Comparison of ENCODE assay signal across 9 cellular contexts in the genomic region with DNA sequence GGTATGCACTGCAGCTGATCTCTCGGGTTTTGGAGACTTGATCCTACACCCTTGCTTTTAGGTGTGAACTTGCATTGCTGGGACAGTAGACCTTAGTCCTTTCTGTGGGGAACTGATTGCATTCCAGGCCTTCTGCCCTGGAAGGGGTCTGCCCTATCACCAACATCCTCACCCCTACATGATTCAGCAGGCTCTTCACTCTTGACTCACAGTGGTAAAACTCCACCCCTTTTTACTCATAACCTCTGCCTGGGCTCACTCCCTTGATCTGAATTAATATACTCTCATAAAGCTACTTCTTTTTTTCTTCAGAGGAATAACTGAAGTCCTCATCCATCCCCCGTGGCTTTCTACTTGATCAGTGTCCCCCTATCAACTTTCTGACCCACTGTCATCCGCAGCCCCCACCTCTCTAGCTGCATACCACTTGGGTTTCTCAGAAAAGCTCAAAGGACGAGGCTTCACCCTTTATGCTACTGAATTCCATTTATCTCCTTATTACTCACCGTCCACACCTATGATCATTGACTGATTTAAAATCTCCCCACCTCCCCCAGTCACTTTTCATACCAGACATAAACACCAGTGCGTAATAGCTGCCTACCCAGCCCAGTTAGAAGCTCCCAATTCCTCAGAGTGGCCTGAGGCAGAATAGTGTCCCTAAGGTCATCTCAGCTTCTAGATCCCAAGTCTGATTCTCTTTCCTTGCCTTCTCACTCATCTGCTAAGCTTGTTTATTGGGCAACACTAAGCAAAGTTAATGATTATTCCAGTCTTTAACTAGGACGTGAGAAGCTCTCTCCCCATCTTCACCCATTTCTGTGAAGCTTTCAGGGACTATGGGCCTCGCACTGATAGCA. TPM values are rescaled to one million over a fixed set of nuclear protein-coding genes. Genes with fewer than 3 reads are reported as not detected.
DNase-seq lines count a peak whose midpoint lies in the region; ATAC-seq, FAIRE-seq and TF ChIP-seq lines count a peak whose summit lies in the region.
"Had no signal": no experiment of that assay in that cellular context is flagged by ENCODE, and none has a peak within 500 bp of the region (broad histone marks: within the 10 kb centered on the region; RNA-seq: fewer than 3 reads in every experiment).

No MANE protein-coding gene starts in this region.

- in situ Hi-C loops in HepG2 (cut with HindIII; ENCODE audit: extremely low pct_ligation_motif_present, low pct_unique_long_range_greater_than_20kb): no loop called here

- no peak for TF ChIP-seq RAD21 in HepG2 (CRISPR knock-in tag; IDR thresholded peaks at IDR 0.05)

- ATAC-seq in right lobe of liver (peak; percentile 61 to 87 (median 82)), HepG2 (no peak; the same call in 2 of the 3 replicates), HG03025 (IDR thresholded peaks at IDR 0.05; ENCODE audit: low FRiP score, unreplicated experiment) (no peak), upper lobe of left lung (ENCODE audit: low FRiP score in 2 of 2) (no peak)

- H3K9me3 Mint-ChIP-seq in type B pancreatic cell: peaks cover 12% of the 10 kb centered on the region
- H3K9me3 Mint-ChIP-seq: nephron progenitor cell had no signal

- TF ChIP-seq POLR2A in right lobe of liver (IDR thresholded peaks at IDR 0.05) (no peak), HepG2 (IDR thresholded peaks at IDR 0.05; ENCODE audit: insufficient read depth in 1 of 2, low read depth in 2 of 2, low read length in 2 of 2) (no peak), upper lobe of left lung (IDR thresholded peaks at IDR 0.05) (no peak)

- H3K9me3 ChIP-seq in right lobe of liver (no peaks in the 10 kb centered on the region), HepG2 (ENCODE audit: low read length) (no peaks in the 10 kb centered on the region), upper lobe of left lung (no peaks in the 10 kb centered on the region)

- H3K4me3 ChIP-seq in right lobe of liver (no peak overlapping the region), HepG2 (replicated peaks in 1 of 3; ENCODE audit: insufficient read depth in 1 of 3, low read depth in 2 of 3, low read length in 3 of 3) (no peak overlapping the region), fibroblast of mammary gland (ENCODE audit: control insufficient read depth, low read depth, low read length) (no peak overlapping the region), upper lobe of left lung (no peak overlapping the region)

- POLR2A ChIA-PET in HepG2 (lab: Yijun Ruan, JAX): no interaction called here

- no peak for FAIRE-seq in HepG2 (lab: Jason Lieb, UNC)

- H3K4me2 ChIP-seq in HepG2 (ENCODE audit: low read depth, low read length): no peak overlapping the region

- no TSS peak for BruUV-seq in HepG2 (replicated peaks; lab: Mats Ljungman, UMichigan)

- H3K4me3 Mint-ChIP-seq in type B pancreatic cell: no peak overlapping the region
- H3K4me3 Mint-ChIP-seq: nephron progenitor cell had no signal

- DNase-seq in right lobe of liver: no peak
- DNase-seq in HepG2 (ENCODE audit: low spot score): no peak
- DNase-seq in SW 1271 (lab: John Stamatoyannopoulos, UW): peak; percentile 3 to 8
- DNase-seq in fibroblast of mammary gland (ENCODE audit: low read depth): peak; percentile 78
- no peak for DNase-seq in type B pancreatic cell (ENCODE audit: extremely low spot score, unreplicated experiment)
- DNase-seq in mucosa of gallbladder (ENCODE audit: low spot score): no peak
- DNase-seq in upper lobe of left lung: no peak
- DNase-seq: nephron progenitor cell had no signal

- H3K4me1 Mint-ChIP-seq in type B pancreatic cell (ENCODE audit: unreplicated experiment): peaks cover 12% of the 10 kb centered on the region

- peak overlapping the region in 1 of 3 donors; percentile 31 for H3K27ac ChIP-seq in right lobe of liver
- H3K27ac ChIP-seq in HepG2 (ENCODE audit: extremely low read length, insufficient read depth, low read length): no peak overlapping the region
- H3K27ac ChIP-seq in upper lobe of left lung: no peak overlapping the region

- no peak overlapping the region for H2AFZ ChIP-seq in HepG2 (ENCODE audit: low read length)

- WGBS in right lobe of liver (ENCODE audit: insufficient coverage, low coverage, low lambda C conversion rate, missing lambda C conversion rate): 66% methylated on average over 8 of the region's 8 CpGs
- WGBS in HepG2 (ENCODE audit: low lambda C conversion rate): 1% methylated on average over 8 of the region's 8 CpGs
- 82 to 94% methylated on average over 8 of the region's 8 CpGs for WGBS in upper lobe of left lung, 2 donors

- H3K36me3 Mint-ChIP-seq in type B pancreatic cell: no peaks in the 10 kb centered on the region

- CTCF ChIA-PET in HepG2 (lab: Yijun Ruan, JAX; ENCODE audit: low intra/inter-chr PET ratio, low total read pairs): no interaction called here

- no peaks in the 10 kb centered on the region for H3K27me3 Mint-ChIP-seq in type B pancreatic cell

- TF ChIP-seq EP300 in HepG2 (IDR thresholded peaks at IDR 0.05; ENCODE audit: low read depth in 2 of 2, low read length in 2 of 2) (no peak), HepG2 (CRISPR knock-in tag; IDR thresholded peaks at IDR 0.05; ENCODE audit: borderline replicate concordance) (no peak), upper lobe of left lung (IDR thresholded peaks at IDR 0.05) (no peak)

- H3K9ac ChIP-seq in HepG2 (ENCODE audit: insufficient read depth, low read depth, low read length): no peak overlapping the region

- H3K4me1 ChIP-seq in right lobe of liver (peaks cover 0 to 3% (median 0%) of the 10 kb centered on the region in 4 donors), HepG2 (ENCODE audit: insufficient read depth, low read length) (no peaks in the 10 kb centered on the region), upper lobe of left lung (no peaks in the 10 kb centered on the region)

- peak overlapping the region; percentile 82 for H3K27ac Mint-ChIP-seq in type B pancreatic cell
- H3K27ac Mint-ChIP-seq: nephron progenitor cell had no signal

- H3K27me3 ChIP-seq in right lobe of liver (no peaks in the 10 kb centered on the region), HepG2 (ENCODE audit: control insufficient read depth in 1 of 2, insufficient read depth in 2 of 2, low read length in 2 of 2) (no peaks in the 10 kb centered on the region), upper lobe of left lung (no peaks in the 10 kb centered on the region)

- intact Hi-C loops in right lobe of liver (cut with DNase I): no loop called here
- intact Hi-C loops in HepG2 (cut with micrococcal nuclease; ENCODE audit: unreplicated experiment): no loop called here

- H3K79me2 ChIP-seq in HepG2 (ENCODE audit: insufficient read depth, low read length): no peaks in the 10 kb centered on the region

- no peak for TF ChIP-seq CTCF in right lobe of liver (IDR thresholded peaks at IDR 0.05)
- TF ChIP-seq CTCF in HepG2 (CRISPR knock-in tag; IDR thresholded peaks at IDR 0.05): no peak
- no peak for TF ChIP-seq CTCF in fibroblast of mammary gland (conservative IDR thresholded peaks at IDR 0.05; ENCODE audit: control insufficient read depth, insufficient read depth, low read depth, low read length)
- TF ChIP-seq CTCF in type B pancreatic cell (conservative IDR thresholded peaks at IDR 0.05): no peak
- TF ChIP-seq CTCF in upper lobe of left lung (IDR thresholded peaks at IDR 0.05): no peak

- no peaks in the 10 kb centered on the region for H4K20me1 ChIP-seq in HepG2 (ENCODE audit: insufficient read depth, low read length)

- H3K36me3 ChIP-seq in right lobe of liver (no peaks in the 10 kb centered on the region), HepG2 (replicated peaks in 1 of 2; ENCODE audit: control insufficient read depth in 1 of 2, insufficient read depth in 2 of 2, low read length in 2 of 2) (no peaks in the 10 kb centered on the region), upper lobe of left lung (no peaks in the 10 kb centered on the region)

RNA-seq across cellular contexts. Expression of a gene that starts 6.9 kb away (rescaled TPM):
- 10 to 100 TPM in 3 of 6 experiments, 1 to 10 TPM in 3; 6.6 to 16.6 (median 10.4) TPM for total RNA-seq in right lobe of liver
- total RNA-seq in HepG2 (2016; rRNA removed; fragmentation: Illumina TruSeq; extraction: Trizol): 0.22 and 0.24 TPM in 2 replicates
- total RNA-seq in HepG2 (2016; cell fraction: cytosol; rRNA removed; fragmentation: Illumina TruSeq; extraction: Trizol; ENCODE audit: low read depth): 0.10 and 0.18 TPM in 2 replicates
- total RNA-seq in HepG2 (2016; cell fraction: insoluble cytoplasmic fraction; rRNA removed; fragmentation: Illumina TruSeq; extraction: Trizol): 0.15 and 0.36 TPM in 2 replicates
- 0.03 and 0.12 TPM in 2 replicates for total RNA-seq in HepG2 (2016; cell fraction: membrane; rRNA removed; fragmentation: Illumina TruSeq; extraction: Trizol)
- 0.53 and 1.1 TPM in 2 replicates for total RNA-seq in HepG2 (2016; cell fraction: nucleus; rRNA removed; fragmentation: Illumina TruSeq; extraction: Trizol)
- 0.26 and 0.34 TPM in 2 replicates for polyA plus RNA-seq in HepG2 (2011; rRNA removed)
- 0.11 and 0.36 TPM in 2 replicates for polyA plus RNA-seq in HepG2 (2011; cell fraction: cytosol; rRNA removed)
- 0.31 and 0.45 TPM in 2 replicates for polyA plus RNA-seq in HepG2 (2011; cell fraction: nucleus; rRNA removed)
- 0.12 and 0.53 TPM in 2 replicates for polyA plus RNA-seq in HepG2 (2012)
- 0.29 TPM in 1 of 2 replicates, not detected in the other for polyA plus RNA-seq in HepG2 (2016; cell fraction: cytosol; fragmentation: Illumina TruSeq; extraction: Trizol; ENCODE audit: low read depth)
- 0.27 and 0.58 TPM in 2 replicates for polyA plus RNA-seq in HepG2 (2016; cell fraction: insoluble cytoplasmic fraction; fragmentation: Illumina TruSeq; extraction: Trizol; ENCODE audit: low read depth)
- polyA plus RNA-seq in HepG2 (2016; cell fraction: membrane; fragmentation: Illumina TruSeq; extraction: Trizol; ENCODE audit: low read depth): 0.41 TPM in 1 of 2 replicates, not detected in the other
- polyA plus RNA-seq in HepG2 (2016; cell fraction: nucleus; fragmentation: Illumina TruSeq; extraction: Trizol; ENCODE audit: insufficient read depth, low read depth): 0.78 and 0.79 TPM in 2 replicates
- polyA minus RNA-seq in HepG2 (2011; rRNA and poly(A)+ RNA removed; ENCODE audit: low replicate concordance): 0.18 and 11.9 TPM in 2 replicates
- 0.20 TPM in 1 of 2 replicates, not detected in the other for polyA minus RNA-seq in HepG2 (2011; cell fraction: cytosol; rRNA and poly(A)+ RNA removed)
- 0.77 and 0.99 TPM in 2 replicates for polyA minus RNA-seq in HepG2 (2011; cell fraction: nucleus; rRNA and poly(A)+ RNA removed)
- 5.3 and 12.1 TPM in 2 replicates for total RNA-seq in type B pancreatic cell (ENCODE audit: low replicate concordance)
- total RNA-seq in mucosa of gallbladder: 16.2 TPM
- 10 to 100 TPM; 19.0 to 58.7 (median 30.8) TPM for total RNA-seq in upper lobe of left lung

RNA-seq across cellular contexts. Expression of a gene that starts 9.7 kb away (rescaled TPM):
- total RNA-seq in right lobe of liver (10 to 100 TPM in 5 of 6 experiments, 1 to 10 TPM in 1; 7.7 to 81.6 (median 24.8) TPM), HepG2 (2016; rRNA removed; fragmentation: Illumina TruSeq; extraction: Trizol) (1.5 and 4.8 TPM in 2 replicates), type B pancreatic cell (ENCODE audit: low replicate concordance) (38.3 and 93.5 TPM in 2 replicates), mucosa of gallbladder (250 TPM), upper lobe of left lung (100 to 1,000 TPM in 4 of 6 donors, 10 to 100 TPM in 2; 63.9 to 175 (median 134) TPM)
- 2.7 and 2.8 TPM in 2 replicates for total RNA-seq in HepG2 (2016; cell fraction: cytosol; rRNA removed; fragmentation: Illumina TruSeq; extraction: Trizol; ENCODE audit: low read depth)
- total RNA-seq in HepG2 (2016; cell fraction: insoluble cytoplasmic fraction; rRNA removed; fragmentation: Illumina TruSeq; extraction: Trizol): 1.7 and 3.4 TPM in 2 replicates
- 2.3 and 3.5 TPM in 2 replicates for total RNA-seq in HepG2 (2016; cell fraction: membrane; rRNA removed; fragmentation: Illumina TruSeq; extraction: Trizol)
- 2.8 and 3.1 TPM in 2 replicates for total RNA-seq in HepG2 (2016; cell fraction: nucleus; rRNA removed; fragmentation: Illumina TruSeq; extraction: Trizol)
- 0.50 and 0.59 TPM in 2 replicates for polyA plus RNA-seq in HepG2 (2011; rRNA removed)
- 0.25 and 0.54 TPM in 2 replicates for polyA plus RNA-seq in HepG2 (2011; cell fraction: cytosol; rRNA removed)
- polyA plus RNA-seq in HepG2 (2011; cell fraction: nucleus; rRNA removed): 0.80 and 1.2 TPM in 2 replicates
- polyA plus RNA-seq in HepG2 (2012): 0.48 and 2.4 TPM in 2 replicates
- 0.29 and 0.44 TPM in 2 replicates for polyA plus RNA-seq in HepG2 (2016; cell fraction: cytosol; fragmentation: Illumina TruSeq; extraction: Trizol; ENCODE audit: low read depth)
- polyA plus RNA-seq in HepG2 (2016; cell fraction: insoluble cytoplasmic fraction; fragmentation: Illumina TruSeq; extraction: Trizol; ENCODE audit: low read depth): 3.7 and 4.3 TPM in 2 replicates
- polyA plus RNA-seq in HepG2 (2016; cell fraction: membrane; fragmentation: Illumina TruSeq; extraction: Trizol; ENCODE audit: low read depth): 1.4 and 2.0 TPM in 2 replicates
- 2.3 and 2.9 TPM in 2 replicates for polyA plus RNA-seq in HepG2 (2016; cell fraction: nucleus; fragmentation: Illumina TruSeq; extraction: Trizol; ENCODE audit: insufficient read depth, low read depth)
- 1.6 and 66.7 TPM in 2 replicates for polyA minus RNA-seq in HepG2 (2011; rRNA and poly(A)+ RNA removed; ENCODE audit: low replicate concordance)
- 0.97 and 3.5 TPM in 2 replicates for polyA minus RNA-seq in HepG2 (2011; cell fraction: cytosol; rRNA and poly(A)+ RNA removed)
- 2.2 and 2.4 TPM in 2 replicates for polyA minus RNA-seq in HepG2 (2011; cell fraction: nucleus; rRNA and poly(A)+ RNA removed)

Comparison
In these comparisons a context has a peak if more than half of its experiments do, and no peak if none do; other contexts are left out.
1. ATAC-seq: peak in right lobe of liver (4 of 4); none in HepG2 (single experiment), HG03025 (single experiment) and upper lobe of left lung (0 of 2).
2. DNase-seq: peak in SW 1271 (2 of 2) and fibroblast of mammary gland (single experiment); none in right lobe of liver (0 of 3), HepG2 (single experiment), type B pancreatic cell (single experiment), mucosa of gallbladder (single experiment) and upper lobe of left lung (0 of 2).